19 cellular contexts compared by ENCODE assay signal in genomic region chr13:29513002-29513980, GRCh38.
A peak's percentile ranks its signal among the peaks of the same experiment; 100 is the strongest.
DNase-seq lines count a peak whose midpoint lies in the region; ATAC-seq and TF ChIP-seq lines count a peak whose summit lies in the region.
"Had no signal": no experiment of that assay in that cellular context is flagged by ENCODE, and none has a peak within 500 bp of the region (broad histone marks: within the 10 kb centered on the region; RNA-seq: fewer than 3 reads in every experiment).

No MANE protein-coding gene starts in this region.

- no peaks in the 10 kb centered on the region for H3K4me1 Mint-ChIP-seq in WTC11

- POLR2A ChIA-PET in WTC11 (lab: Charles Lee) = no interaction called here

- H3K27ac ChIP-seq in ACC112 (ENCODE audit: low read depth, low read length) = peak overlapping the region; percentile 61; the same call in 1 of the 2 replicates
- H3K27ac ChIP-seq in GM23248 = peak overlapping the region; percentile 88
- peak overlapping the region; percentile 84 for H3K27ac ChIP-seq in mesodermal cell (ENCODE audit: low read depth, low read length, severe bottlenecking)
- H3K27ac ChIP-seq in prostate gland = no peak overlapping the region
- H3K27ac ChIP-seq: BLaER1, HL-60 had no signal

- H3K4me1 ChIP-seq in ACC112 (ENCODE audit: control insufficient read depth, insufficient read depth, low read length, unreplicated experiment) = peaks cover 66% of the 10 kb centered on the region
- peaks cover 66% of the 10 kb centered on the region for H3K4me1 ChIP-seq in GM23248 (ENCODE audit: insufficient read depth)
- H3K4me1 ChIP-seq in mesodermal cell (ENCODE audit: control insufficient read depth, insufficient read depth, low read length, poor library complexity, severe bottlenecking) = peaks cover 48% of the 10 kb centered on the region
- no peaks in the 10 kb centered on the region for H3K4me1 ChIP-seq in prostate gland (replicated peaks)

- H3K9me3 Mint-ChIP-seq in WTC11 = no peaks in the 10 kb centered on the region
- H3K9me3 Mint-ChIP-seq: activated T-cell treated with anti-CD3 and anti-CD28 coated beads, Interleukin-2, amount 50 U/mL, for 72 hours had no signal

- intact Hi-C loops in prostate gland (cut with DNase I) = loop anchor here (5.0 kb wide), 1 partner anchor 339 kb away; the partner anchor contains the start of gene UBL3

- no peaks in the 10 kb centered on the region for H4K20me1 ChIP-seq in GM23248 (ENCODE audit: insufficient read depth)

- H3F3A ChIP-seq in GM23248 (ENCODE audit: insufficient read depth) = peaks cover 52% of the 10 kb centered on the region

- H3K4me3 Mint-ChIP-seq in WTC11 = no peak overlapping the region
- H3K4me3 Mint-ChIP-seq: activated T-cell treated with anti-CD3 and anti-CD28 coated beads, Interleukin-2, amount 50 U/mL, for 72 hours had no signal

- peak overlapping the region; percentile 49; the same call in 1 of the 2 replicates for H3K27ac Mint-ChIP-seq in WTC11

- H3K79me2 ChIP-seq in ACC112 (ENCODE audit: control insufficient read depth, insufficient read depth, low read length, unreplicated experiment) (no peaks in the 10 kb centered on the region), GM23248 (ENCODE audit: insufficient read depth) (peaks cover 65% of the 10 kb centered on the region)

- no peak overlapping the region for H2AFZ ChIP-seq in ACC112 (ENCODE audit: low read length, unreplicated experiment)
- H2AFZ ChIP-seq in GM23248 = no peak overlapping the region

- no peaks in the 10 kb centered on the region for H3K9me3 ChIP-seq in GM23248 (ENCODE audit: low read depth)
- H3K9me3 ChIP-seq in mesodermal cell (ENCODE audit: control insufficient read depth, low read length) = no peaks in the 10 kb centered on the region
- H3K9me3 ChIP-seq in prostate gland = no peaks in the 10 kb centered on the region
- H3K9me3 ChIP-seq: BLaER1 had no signal

- DNase-seq in GM23248 (peak; percentile 84), WTC11 (ENCODE audit: low spot score) (no peak), prostate gland (ENCODE audit: low spot score) (no peak), NCI-H2171 treated with DMSO at 0.1 percent for 48 hours (lab: John Stamatoyannopoulos, UW) (no peak)
- no peak for DNase-seq in central memory CD4-positive, alpha-beta T cell
- DNase-seq: activated CD4-positive, alpha-beta T cell treated with anti-CD3 and anti-CD28 coated beads for 48 hours; activated T-cell treated with anti-CD3 and anti-CD28 coated beads, Interleukin-2, amount 50 U/mL, for 72 hours; DND-41; foreskin melanocyte; Kasumi-1; mesendoderm; NCI-H2029 treated with DMSO at 0.1 percent for 48 hours; NCI-H748 treated with DMSO at 0.1 percent for 48 hours; small intestine had no signal

- H3K4me3 ChIP-seq in ACC112 (ENCODE audit: low read depth, low read length) = no peak overlapping the region
- no peak overlapping the region for H3K4me3 ChIP-seq in GM23248
- H3K4me3 ChIP-seq in mesodermal cell (ENCODE audit: extremely low read depth, insufficient read depth, low read length, poor library complexity, severe bottlenecking) = no peak overlapping the region
- H3K4me3 ChIP-seq in prostate gland = no peak overlapping the region
- H3K4me3 ChIP-seq: BLaER1 had no signal

- no peaks in the 10 kb centered on the region for H3K27me3 Mint-ChIP-seq in WTC11 (ENCODE audit: low read depth)

- CTCF ChIA-PET in WTC11 (lab: Charles Lee) = interaction anchor here (1.1 kb wide), 1 partner anchor 195 kb away, joined by 3 read pairs; no protein-coding TSS in a partner anchor

- TF ChIP-seq CTCF in WTC11 (IDR thresholded peaks at IDR 0.05) = no peak
- no peak for TF ChIP-seq CTCF in prostate gland (IDR thresholded peaks at IDR 0.05)

- TF ChIP-seq POLR2A in prostate gland (IDR thresholded peaks at IDR 0.05) = no peak

- ATAC-seq in WTC11 = no peak
- no peak for ATAC-seq in GM18502 (IDR thresholded peaks at IDR 0.05; ENCODE audit: poor library complexity, unreplicated experiment)

- WGBS in GM23248 (ENCODE audit: low coverage in 1 of 2, low lambda C conversion rate in 2 of 2, missing lambda C conversion rate in 2 of 2), 2 experiments = 77 to 78% methylated on average over 24 of the region's 24 CpGs
- WGBS in mesodermal cell (ENCODE audit: insufficient coverage in 2 of 2), 2 experiments = 91% methylated on average over 19 to 22 of the region's 24 CpGs
- 95% methylated on average over 21 of the region's 24 CpGs for whole genome bisulfite sequencing in prostate gland

- H3K36me3 Mint-ChIP-seq in WTC11 = peaks cover 45% of the 10 kb centered on the region

- H3K27me3 ChIP-seq in ACC112 (ENCODE audit: insufficient read depth, low read length) (no peaks in the 10 kb centered on the region), GM23248 (replicated peaks; ENCODE audit: insufficient read depth) (no peaks in the 10 kb centered on the region), prostate gland (replicated peaks; ENCODE audit: insufficient read depth) (no peaks in the 10 kb centered on the region)
- H3K27me3 ChIP-seq: BLaER1 had no signal

- no peaks in the 10 kb centered on the region for H3K9me2 ChIP-seq in GM23248 (ENCODE audit: insufficient read depth)

- no peak overlapping the region for H3K4me2 ChIP-seq in GM23248 (ENCODE audit: unreplicated experiment)
- H3K4me2 ChIP-seq: BLaER1 had no signal

- in situ Hi-C loops in GM23248 (cut with MboI) = loop anchor here (10.0 kb wide), 2 partner anchors 192 to 602 kb away; no protein-coding TSS in a partner anchor

- H3K36me3 ChIP-seq in ACC112 (ENCODE audit: insufficient read depth, low read length) (no peaks in the 10 kb centered on the region; the same call in 1 of the 2 replicates), GM23248 (ENCODE audit: low read depth) (peaks cover 56% of the 10 kb centered on the region), mesodermal cell (ENCODE audit: control insufficient read depth, insufficient read depth, low read length) (peaks cover 56% of the 10 kb centered on the region), prostate gland (peaks cover 0 to 10% of the 10 kb centered on the region in 2 donors)

- H3K9ac ChIP-seq in GM23248 = peak overlapping the region; percentile 56; the same call in 1 of the 2 replicates
- H3K9ac ChIP-seq: BLaER1 had no signal

TF ChIP-seq in WTC11, 78 proteins besides CTCF, POLR2A, EP300 and RAD21 (continues in another document):
- TF ChIP-seq RORB (CRISPR knock-in tag; IDR thresholded peaks at IDR 0.05) (no peak), KAT7 (CRISPR knock-in tag; IDR thresholded peaks at IDR 0.05; ENCODE audit: borderline replicate concordance) (no peak), NR1H2 (CRISPR knock-in tag; IDR thresholded peaks at IDR 0.05) (no peak), SP1 (CRISPR knock-in tag; conservative IDR thresholded peaks at IDR 0.05) (no peak), PRDM15 (CRISPR knock-in tag; IDR thresholded peaks at IDR 0.05) (no peak), ELF4 (CRISPR knock-in tag; IDR thresholded peaks at IDR 0.05; ENCODE audit: low read depth) (no peak), ZNF671 (CRISPR knock-in tag; IDR thresholded peaks at IDR 0.05) (no peak), FOXP4 (CRISPR knock-in tag; IDR thresholded peaks at IDR 0.05) (no peak), ZNF263 (CRISPR knock-in tag; IDR thresholded peaks at IDR 0.05; ENCODE audit: low read depth) (no peak), EMX1 (CRISPR knock-in tag; IDR thresholded peaks at IDR 0.05) (no peak), ZNF121 (CRISPR knock-in tag; IDR thresholded peaks at IDR 0.05) (no peak)

Comparison
In these comparisons a context has a peak if more than half of its experiments do, and no peak if none do; other contexts are left out.
1. H3K27ac ChIP-seq: peak in ACC112 (single experiment), GM23248 (single experiment) and mesodermal cell (single experiment); none in prostate gland (0 of 2).